Comparison of ENCODE assay signal across 8 cellular contexts in the genomic region with DNA sequence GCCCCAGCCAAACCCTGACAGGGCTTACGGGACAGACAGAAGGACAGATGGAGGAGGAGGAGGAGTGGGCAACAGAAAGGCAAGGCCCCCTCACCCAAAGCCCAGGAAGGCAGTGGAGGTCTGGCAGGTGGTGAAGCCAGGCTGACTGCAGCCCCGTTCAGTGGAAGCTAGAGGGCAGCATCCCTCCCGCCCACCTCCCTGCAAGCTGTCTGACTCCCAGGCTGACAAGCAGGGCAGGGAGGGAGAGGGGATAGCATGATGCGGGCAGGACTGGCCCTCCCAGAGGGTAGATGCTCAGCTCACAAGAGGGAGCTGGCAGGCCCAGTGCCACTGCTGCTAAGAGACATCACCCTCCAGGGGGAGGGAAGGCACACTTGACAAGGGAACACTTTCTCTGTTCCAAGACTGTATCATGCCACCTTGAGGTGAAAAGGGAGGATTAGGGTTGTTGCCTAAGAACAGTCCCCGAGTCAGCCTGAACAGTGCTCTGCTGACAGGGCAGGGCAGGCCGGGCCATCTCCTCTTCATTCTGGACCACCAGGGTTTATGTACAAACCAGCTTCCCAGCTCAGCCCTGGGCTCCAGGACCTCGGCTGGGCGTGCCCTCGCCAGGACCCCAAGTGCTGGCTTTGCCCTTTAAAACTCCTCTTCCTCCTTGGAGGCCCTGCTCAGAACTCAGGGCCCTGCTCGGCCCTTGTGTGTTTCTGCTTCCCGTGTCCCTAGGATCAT.
DNase-seq lines count a peak whose midpoint lies in the region; ATAC-seq and TF ChIP-seq lines count a peak whose summit lies in the region.

No MANE protein-coding gene starts in this region.

- no peaks in the 10 kb centered on the region for H3K9me2 ChIP-seq in PC-3 (replicated peaks; ENCODE audit: low read length)

- no peaks in the 10 kb centered on the region for H3K4me1 ChIP-seq in PC-3 (ENCODE audit: insufficient read depth, low read length)

- no peak overlapping the region for H3K27ac ChIP-seq in PC-3 (ENCODE audit: low read length)

- no peaks in the 10 kb centered on the region for H3K79me2 ChIP-seq in PC-3 (ENCODE audit: low read length)

- no peaks in the 10 kb centered on the region for H3K4me1 Mint-ChIP-seq in glutamatergic neuron (ENCODE audit: low read depth, unreplicated experiment)

- intact Hi-C loops in PC-3 (cut with micrococcal nuclease) = loop anchor here (5.0 kb wide), 1 partner anchor 338 kb away; no protein-coding TSS in a partner anchor

- no peaks in the 10 kb centered on the region for H3F3A ChIP-seq in PC-3 (ENCODE audit: low read length, unreplicated experiment)

- H3K27ac Mint-ChIP-seq in glutamatergic neuron (ENCODE audit: unreplicated experiment) = no peak overlapping the region

- H3K9ac ChIP-seq in PC-3 (ENCODE audit: low read length) = no peak overlapping the region

- H3K4me3 Mint-ChIP-seq in glutamatergic neuron (ENCODE audit: unreplicated experiment) = no peak overlapping the region

- H3K36me3 ChIP-seq in PC-3 (ENCODE audit: low read depth, low read length) = no peaks in the 10 kb centered on the region

- BruUV-seq in PC-3 (replicated peaks; lab: Mats Ljungman, UMichigan) = no TSS peak

- no peaks in the 10 kb centered on the region for H3K9me3 ChIP-seq in PC-3 (ENCODE audit: low read length)

- peaks cover 6% of the 10 kb centered on the region for H3K9me3 Mint-ChIP-seq in glutamatergic neuron (ENCODE audit: unreplicated experiment)

- DNase-seq in D341Med (ENCODE audit: low spot score) (peak; percentile 79), PC-3 (peak; percentile 70), glutamatergic neuron (peak; percentile 82), putamen (ENCODE audit: low spot score) (peak; percentile 53)
- peak; percentile 83 for DNase-seq in activated effector memory CD4-positive, alpha-beta T cell treated with anti-CD3 and anti-CD28 coated beads, Interleukin-2, amount 50 U/mL, for 16 hours

- no peaks in the 10 kb centered on the region for H3K27me3 ChIP-seq in PC-3 (ENCODE audit: low read length)

- H2AFZ ChIP-seq in PC-3 (ENCODE audit: low read length) = peak overlapping the region; percentile 37; the same call in 1 of the 2 replicates

- no peaks in the 10 kb centered on the region for H3K36me3 Mint-ChIP-seq in glutamatergic neuron (ENCODE audit: unreplicated experiment)

- H3K4me2 ChIP-seq in PC-3 (ENCODE audit: low read length) = no peak overlapping the region

- no peaks in the 10 kb centered on the region for H3K27me3 Mint-ChIP-seq in glutamatergic neuron (ENCODE audit: unreplicated experiment)

- H4K20me1 ChIP-seq in PC-3 (ENCODE audit: low read length) = no peaks in the 10 kb centered on the region

- POLR2A ChIA-PET in PC-3 (lab: Charles Lee; ENCODE audit: unreplicated experiment) = no interaction called here

- peak; percentile 58 for ATAC-seq in GM19351 (IDR thresholded peaks at IDR 0.05; ENCODE audit: unreplicated experiment)
- ATAC-seq in HG03354 (IDR thresholded peaks at IDR 0.05; ENCODE audit: poor library complexity, severe bottlenecking, unreplicated experiment) = peak; percentile 67
- ATAC-seq in PC-3 = peak; percentile 89
- no peak for ATAC-seq in HG03439 (IDR thresholded peaks at IDR 0.05; ENCODE audit: unreplicated experiment)

- H3K4me3 ChIP-seq in PC-3 (ENCODE audit: low read length) = no peak overlapping the region

- CTCF ChIA-PET in PC-3 (lab: Charles Lee) = interaction anchor here (0.5 to 0.9 kb wide), 5 partner anchors 12 to 257 kb away, joined by 4 to 16 read pairs (median 6); no protein-coding TSS in a partner anchor

- peak; percentile 98 for TF ChIP-seq CTCF in PC-3 (conservative IDR thresholded peaks at IDR 0.05; ENCODE audit: low read depth, low read length)
- peak; percentile 76 for TF ChIP-seq CTCF in glutamatergic neuron (IDR thresholded peaks at IDR 0.05; ENCODE audit: partially characterized antibody, unreplicated experiment)
